Comparison of ENCODE assay signal across 8 cellular contexts in genomic region chr1:11908139-11909021, GRCh38. TPM values are rescaled to one million over a fixed set of nuclear protein-coding genes. Genes with fewer than 3 reads are reported as not detected.
DNase-seq lines count a peak whose midpoint lies in the region; ATAC-seq, FAIRE-seq and TF ChIP-seq lines count a peak whose summit lies in the region.

No MANE protein-coding gene starts in this region.

- H3K36me3 ChIP-seq in keratinocyte (ENCODE audit: control insufficient read depth in 2 of 2, extremely low read depth in 1 of 2, insufficient read depth in 2 of 2, low read length in 2 of 2): no peaks in the 10 kb centered on the region

- dilution Hi-C loops in keratinocyte (cut with MboI; ENCODE audit: extremely low pct_ligation_motif_present, low sequenced_read_pairs): no loop called here

- DNase-seq in AG10803 (ENCODE audit: low read depth) (peak; percentile 97), NCI-H345 treated with DMSO at 0.1 percent for 48 hours (lab: John Stamatoyannopoulos, UW; ENCODE audit: unreplicated experiment) (peak; percentile 93), cerebellar cortex (ENCODE audit: low spot score) (peak; percentile 97), keratinocyte (ENCODE audit: low read depth, low spot score) (peak; percentile 94)
- peak; percentile 71 for DNase-seq in activated CD4-positive, CD25-positive, alpha-beta regulatory T cell treated with anti-CD3 and anti-CD28 coated beads, Interleukin-2, amount 50 U/mL, for 16 hours (ENCODE audit: low read depth, low spot score)
- peak; percentile 71 to 77 (median 73) for DNase-seq in stimulated activated CD4-positive, alpha-beta T cell treated with anti-CD3 and anti-CD28 coated beads, Interleukin-12 subunit alpha, Interleukin-12 subunit beta, amount 100 ng/mL, for 48 hours (ENCODE audit: low read depth in 2 of 3, low spot score in 1 of 3)

- H3K9ac ChIP-seq in keratinocyte (ENCODE audit: control insufficient read depth, extremely low read depth, insufficient read depth, low read length): peak overlapping the region; percentile 85

- no peaks in the 10 kb centered on the region for H3K9me1 ChIP-seq in keratinocyte (ENCODE audit: control insufficient read depth, extremely low read depth, insufficient read depth, low read length)

- H3K9me3 ChIP-seq in keratinocyte (ENCODE audit: control insufficient read depth, low read depth, low read length): no peaks in the 10 kb centered on the region

- H3K79me2 ChIP-seq in keratinocyte (ENCODE audit: control insufficient read depth, insufficient read depth, low read length): no peaks in the 10 kb centered on the region

- no peak for FAIRE-seq in keratinocyte (lab: Jason Lieb, UNC)

- no peak overlapping the region for H2AFZ ChIP-seq in keratinocyte (ENCODE audit: control insufficient read depth, low read length)

- H4K20me1 ChIP-seq in keratinocyte (ENCODE audit: control insufficient read depth, extremely low read depth, insufficient read depth, low read length): no peaks in the 10 kb centered on the region

- H3K4me1 ChIP-seq in keratinocyte (ENCODE audit: control insufficient read depth, extremely low read depth, insufficient read depth, low read length): peaks cover 5% of the 10 kb centered on the region

- H3K4me3 ChIP-seq in AG10803 (ENCODE audit: low read length) (peak overlapping the region; percentile 74), keratinocyte (ENCODE audit: control insufficient read depth in 2 of 3, extremely low read depth in 1 of 3, insufficient read depth in 2 of 3, low read depth in 1 of 3, low read length in 3 of 3) (peak overlapping the region; percentile 18 to 68 (median 50))

- TF ChIP-seq CTCF in AG10803 (conservative IDR thresholded peaks at IDR 0.05; ENCODE audit: low read length) (no peak), keratinocyte (optimal IDR thresholded peaks at IDR 0.05 in 1 of 3, IDR thresholded peaks at IDR 0.05 in 1 of 3, conservative IDR thresholded peaks at IDR 0.05 in 1 of 3; ENCODE audit: extremely low read depth in 1 of 3, insufficient read depth in 2 of 3, low read length in 3 of 3) (no peak)

- H3K27me3 ChIP-seq in keratinocyte (ENCODE audit: control insufficient read depth, extremely low read depth, insufficient read depth, low read length): no peaks in the 10 kb centered on the region

- peak overlapping the region; percentile 99 for H3K27ac ChIP-seq in keratinocyte (ENCODE audit: control insufficient read depth, insufficient read depth, low read length)

- peak overlapping the region; percentile 85 for H3K4me2 ChIP-seq in keratinocyte (ENCODE audit: control insufficient read depth, extremely low read depth, insufficient read depth, low read depth, low read length)

- ATAC-seq in GM19043 (IDR thresholded peaks at IDR 0.05; ENCODE audit: low read depth, unreplicated experiment) (peak; percentile 51), HG03342 (IDR thresholded peaks at IDR 0.05; ENCODE audit: unreplicated experiment) (peak; percentile 58)

RNA-seq across cellular contexts. Expression of gene KIAA2013, which starts 17.8 kb away (rescaled TPM):
- polyA plus RNA-seq in keratinocyte: 26.7 to 51.9 TPM (median 31.1 TPM) in 3 replicates
- 6.4 TPM for polyA plus RNA-seq in keratinocyte (2011; ENCODE audit: low read depth)
- polyA plus RNA-seq in keratinocyte (2011; cell fraction: cytosol; rRNA removed): 22.1 and 39.3 TPM in 2 replicates
- 44.4 and 60.1 TPM in 2 replicates for polyA plus RNA-seq in keratinocyte (2011; cell fraction: nucleus; rRNA removed)
- polyA plus RNA-seq in keratinocyte (2012; ENCODE audit: low replicate concordance): 24.0 and 28.6 TPM in 2 replicates
- polyA minus RNA-seq in keratinocyte: 28.2 to 45.5 TPM (median 41.5 TPM) in 3 replicates
- polyA minus RNA-seq in keratinocyte (2011; cell fraction: cytosol; rRNA and poly(A)+ RNA removed): 71.7 TPM
- polyA minus RNA-seq in keratinocyte (2011; cell fraction: nucleus; rRNA and poly(A)+ RNA removed): 37.6 and 46.2 TPM in 2 replicates

RNA-seq across cellular contexts. Expression of gene PLOD1, which starts 26.1 kb away (rescaled TPM):
- 63.6 to 91.9 TPM (median 88.4 TPM) in 3 replicates for polyA plus RNA-seq in keratinocyte
- 10.6 TPM for polyA plus RNA-seq in keratinocyte (2011; ENCODE audit: low read depth)
- polyA plus RNA-seq in keratinocyte (2011; cell fraction: cytosol; rRNA removed): 32.3 and 52.5 TPM in 2 replicates
- 112 and 138 TPM in 2 replicates for polyA plus RNA-seq in keratinocyte (2011; cell fraction: nucleus; rRNA removed)
- 17.2 and 88.4 TPM in 2 replicates for polyA plus RNA-seq in keratinocyte (2012; ENCODE audit: low replicate concordance)
- 77.4 to 137 TPM (median 96.6 TPM) in 3 replicates for polyA minus RNA-seq in keratinocyte
- 110 TPM for polyA minus RNA-seq in keratinocyte (2011; cell fraction: cytosol; rRNA and poly(A)+ RNA removed)
- polyA minus RNA-seq in keratinocyte (2011; cell fraction: nucleus; rRNA and poly(A)+ RNA removed): 192 and 207 TPM in 2 replicates

RNA-seq across cellular contexts. Expression of gene NPPB, which starts 49.6 kb away (rescaled TPM):
- not detected in 3 replicates for polyA plus RNA-seq in keratinocyte
- not detected for polyA plus RNA-seq in keratinocyte (2011; ENCODE audit: low read depth)
- not detected in 2 replicates for polyA plus RNA-seq in keratinocyte (2011; cell fraction: cytosol; rRNA removed)
- not detected in 2 replicates for polyA plus RNA-seq in keratinocyte (2011; cell fraction: nucleus; rRNA removed)
- polyA plus RNA-seq in keratinocyte (2012; ENCODE audit: low replicate concordance): not detected in 2 replicates
- not detected in 3 replicates for polyA minus RNA-seq in keratinocyte
- polyA minus RNA-seq in keratinocyte (2011; cell fraction: cytosol; rRNA and poly(A)+ RNA removed): not detected
- polyA minus RNA-seq in keratinocyte (2011; cell fraction: nucleus; rRNA and poly(A)+ RNA removed): not detected in 2 replicates

Comparison
In these comparisons a context has a peak if more than half of its experiments do, and no peak if none do; other contexts are left out.
1. Peak in every context shown above with its lines: DNase-seq, ATAC-seq, H3K4me3 ChIP-seq and H3K27ac ChIP-seq.